Comparison of ENCODE assay signal across 9 cellular contexts in genomic region chr6:44177691-44178423, GRCh38. TPM values are rescaled to one million over a fixed set of nuclear protein-coding genes. Genes with fewer than 3 reads are reported as not detected.
DNase-seq lines count a peak whose midpoint lies in the region; ATAC-seq and TF ChIP-seq lines count a peak whose summit lies in the region.
"Had no signal": no experiment of that assay in that cellular context is flagged by ENCODE, and none has a peak within 500 bp of the region (broad histone marks: within the 10 kb centered on the region; RNA-seq: fewer than 3 reads in every experiment).

No MANE protein-coding gene starts in this region.

- H3K27me3 ChIP-seq in right atrium auricular region, result no peaks in the 10 kb centered on the region

- BruUV-seq in MCF 10A (replicated peaks; lab: Mats Ljungman, UMichigan), result no TSS peak

- peak; percentile 89 for DNase-seq in ELF-1 (ENCODE audit: low read depth, low spot score)
- DNase-seq in MCF 10A (ENCODE audit: unreplicated experiment), result peak; percentile 47
- peak; percentile 94 for DNase-seq in right atrium auricular region (ENCODE audit: low spot score)
- DNase-seq in sciatic nerve (ENCODE audit: low spot score), result peak; percentile 73
- DNase-seq in stimulated activated CD4-positive, alpha-beta T cell treated with anti-CD3 and anti-CD28 coated beads, Interleukin-2, amount 100 ng/mL, for 48 hours, result no peak
- DNase-seq in NCI-H1092 treated with DMSO at 0.1 percent for 48 hours (lab: John Stamatoyannopoulos, UW), result no peak

- CTCF ChIA-PET in MCF 10A (lab: Yijun Ruan, JAX), result interaction anchor here (0.6 to 2.1 kb wide), 6 partner anchors 14 to 81 kb away, joined by 3 to 9 read pairs (median 4); no protein-coding TSS in a partner anchor

- no peak overlapping the region for H3K27ac Mint-ChIP-seq in MCF 10A (ENCODE audit: low read depth, unreplicated experiment)
- H3K27ac Mint-ChIP-seq: activated CD8-positive, alpha-beta memory T cell treated with anti-CD3 and anti-CD28 coated beads, Interleukin-2, amount 10 ng/mL, durations not matched to agents 7 days and 5 days had no signal

- no peak overlapping the region for H3K4me3 ChIP-seq in right atrium auricular region

- no peak overlapping the region for H3K4me3 Mint-ChIP-seq in MCF 10A (ENCODE audit: unreplicated experiment)

- H3K27me3 Mint-ChIP-seq in MCF 10A (ENCODE audit: insufficient read depth, unreplicated experiment), result no peaks in the 10 kb centered on the region

- ATAC-seq in sciatic nerve, result peak; percentile 83
- ATAC-seq in GM19351 (IDR thresholded peaks at IDR 0.05; ENCODE audit: unreplicated experiment), result no peak
- no peak for ATAC-seq in HG02840 (IDR thresholded peaks at IDR 0.05; ENCODE audit: low FRiP score, unreplicated experiment)

- H3K36me3 Mint-ChIP-seq in MCF 10A (ENCODE audit: insufficient read depth, unreplicated experiment), result no peaks in the 10 kb centered on the region
- H3K36me3 Mint-ChIP-seq: activated CD8-positive, alpha-beta memory T cell treated with anti-CD3 and anti-CD28 coated beads, Interleukin-2, amount 10 ng/mL, durations not matched to agents 7 days and 5 days had no signal

- H3K9me3 Mint-ChIP-seq in MCF 10A (ENCODE audit: unreplicated experiment), result no peaks in the 10 kb centered on the region

- H3K9me3 ChIP-seq in right atrium auricular region, result no peaks in the 10 kb centered on the region

- H3K4me1 ChIP-seq in right atrium auricular region, result peaks cover 0 to 28% of the 10 kb centered on the region in 2 donors

- POLR2A ChIA-PET in MCF 10A (lab: Yijun Ruan, JAX), result no interaction called here

- H3K4me1 Mint-ChIP-seq in MCF 10A (ENCODE audit: insufficient read depth, unreplicated experiment), result peaks cover 11% of the 10 kb centered on the region

- H3K36me3 ChIP-seq in right atrium auricular region, result no peaks in the 10 kb centered on the region

- H3K27ac ChIP-seq in right atrium auricular region, result peak overlapping the region; percentile 42 to 53

- TF ChIP-seq CTCF in MCF 10A (IDR thresholded peaks at IDR 0.05; ENCODE audit: unreplicated experiment), result no peak
- TF ChIP-seq CTCF in right atrium auricular region (IDR thresholded peaks at IDR 0.05), result no peak

- intact Hi-C loops in MCF 10A (cut with micrococcal nuclease) (no loop called here), sciatic nerve (cut with DNase I) (no loop called here)

RNA-seq across cellular contexts. Expression of gene CAPN11, which starts 19.2 kb away (rescaled TPM):
- total RNA-seq in MCF 10A (2022) (not detected in 2 replicates), right atrium auricular region (under 1 TPM; 0.16 to 0.44 TPM), sciatic nerve (6.9 TPM)
- total RNA-seq: activated CD8-positive, alpha-beta memory T cell treated with anti-CD3 and anti-CD28 coated beads, Interleukin-2, amount 10 ng/mL, durations not matched to agents 7 days and 5 days had no signal

RNA-seq across cellular contexts. Expression of gene MYMX, which starts 38.9 kb away (rescaled TPM):
- total RNA-seq in MCF 10A (2022) (not detected in 2 replicates), right atrium auricular region (not detected), sciatic nerve (2.1 TPM)
- total RNA-seq: activated CD8-positive, alpha-beta memory T cell treated with anti-CD3 and anti-CD28 coated beads, Interleukin-2, amount 10 ng/mL, durations not matched to agents 7 days and 5 days had no signal

RNA-seq across cellular contexts. Expression of gene SLC29A1, which starts 45.5 kb away (rescaled TPM):
- total RNA-seq in MCF 10A (2022) (6.8 and 7.0 TPM in 2 replicates), right atrium auricular region (100 to 1,000 TPM; 105 to 256 TPM), sciatic nerve (71.7 TPM)

RNA-seq across cellular contexts. Expression of gene TMEM63B, which starts 50.5 kb away (rescaled TPM):
- total RNA-seq in MCF 10A (2022) (22.3 and 22.6 TPM in 2 replicates), right atrium auricular region (10 to 100 TPM; 29.2 to 37.1 TPM), sciatic nerve (38.0 TPM)

RNA-seq across cellular contexts. Expression of gene MRPL14, which starts 50.6 kb away (rescaled TPM):
- 47.6 and 66.8 TPM in 2 replicates for total RNA-seq in MCF 10A (2022)
- 10 to 100 TPM; 44.1 to 45.9 TPM for total RNA-seq in right atrium auricular region
- 21.8 TPM for total RNA-seq in sciatic nerve

Comparison
In these comparisons a context has a peak if more than half of its experiments do, and no peak if none do; other contexts are left out.
1. DNase-seq: peak in ELF-1 (single experiment), MCF 10A (single experiment), right atrium auricular region (single experiment) and sciatic nerve (single experiment); none in stimulated activated CD4-positive, alpha-beta T cell treated with anti-CD3 and anti-CD28 coated beads, Interleukin-2, amount 100 ng/mL, for 48 hours (0 of 2) and NCI-H1092 treated with DMSO at 0.1 percent for 48 hours (single experiment).